35 cellular contexts compared by ENCODE assay signal in the genomic region with DNA sequence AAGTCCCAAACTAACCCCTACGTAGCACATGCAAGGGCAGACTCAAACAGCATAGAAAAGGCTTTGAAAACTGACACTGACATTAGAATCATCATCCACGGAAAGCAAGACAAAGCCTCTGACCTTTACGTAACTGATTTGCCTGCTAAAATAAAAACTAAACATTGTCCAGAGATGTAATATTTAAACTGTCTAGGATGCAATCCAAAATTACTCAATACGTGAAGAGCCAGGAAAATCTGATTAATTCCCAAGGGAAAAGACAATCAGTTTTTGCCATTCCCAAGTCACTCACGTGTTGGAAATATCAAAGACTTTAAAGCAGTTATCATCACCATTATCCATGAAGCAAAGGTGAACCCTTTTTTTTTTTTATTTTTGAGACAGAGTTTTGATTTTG. TPM values are rescaled to one million over a fixed set of nuclear protein-coding genes. Genes with fewer than 3 reads are reported as not detected.
"Had no signal": no experiment of that assay in that cellular context is flagged by ENCODE, and none has a peak within 500 bp of the region (broad histone marks: within the 10 kb centered on the region; RNA-seq: fewer than 3 reads in every experiment).

No MANE protein-coding gene starts in this region.

- H3K4me2 ChIP-seq: hepatocyte had no signal

- H3K9me3 Mint-ChIP-seq: naive thymus-derived CD8-positive, alpha-beta T cell; stimulated activated naive B cell treated with anti-CD40 and anti-IgM and Interleukin-4, amounts not matched to agents 10 μg/mL and 1 μg/mL and 100 μg/mL, for 72 hours; stimulated activated naive CD8-positive, alpha-beta T cell treated with anti-CD3 and anti-CD28 coated beads, Interleukin-15, Interleukin-2, amounts not matched to agents 100 ng/mL and 50 ng/mL, for 24 hours had no signal

- DNase-seq: dermis blood vessel endothelial cell; effector memory CD4-positive, alpha-beta T cell; erythroblast; esophagus squamous epithelium; foreskin fibroblast; gastrocnemius medialis; heart left ventricle; islet precursor cell; kidney glomerular epithelial cell; left colon; left ventricle myocardium superior; lower lobe of right lung; naive thymus-derived CD8-positive, alpha-beta T cell; nephron progenitor cell; nucleus accumbens; ovary; psoas muscle; right cardiac atrium; spleen; stimulated activated CD4-positive, alpha-beta T cell treated with anti-CD3 and anti-CD28 coated beads, Interleukin-2, amount 100 ng/mL, for 48 hours; stimulated activated naive B cell treated with anti-CD40 and anti-IgM and Interleukin-4, amounts not matched to agents 10 μg/mL and 1 μg/mL and 100 μg/mL, for 72 hours; thyroid gland; trophoblast cell had no signal

- H3K4me1 ChIP-seq: esophagus squamous epithelium, gastrocnemius medialis, heart left ventricle, lower lobe of right lung, psoas muscle, spleen, thyroid gland, vagina had no signal

- H2AFZ ChIP-seq: hepatocyte had no signal

- H3K4me3 Mint-ChIP-seq: naive thymus-derived CD8-positive, alpha-beta T cell; nephron progenitor cell; stimulated activated naive B cell treated with anti-CD40 and anti-IgM and Interleukin-4, amounts not matched to agents 10 μg/mL and 1 μg/mL and 100 μg/mL, for 72 hours; stimulated activated naive CD8-positive, alpha-beta T cell treated with anti-CD3 and anti-CD28 coated beads, Interleukin-15, Interleukin-2, amounts not matched to agents 100 ng/mL and 50 ng/mL, for 24 hours had no signal

- H3K27ac Mint-ChIP-seq: naive thymus-derived CD8-positive, alpha-beta T cell; nephron progenitor cell; stimulated activated naive B cell treated with anti-CD40 and anti-IgM and Interleukin-4, amounts not matched to agents 10 μg/mL and 1 μg/mL and 100 μg/mL, for 72 hours; stimulated activated naive CD8-positive, alpha-beta T cell treated with anti-CD3 and anti-CD28 coated beads, Interleukin-15, Interleukin-2, amounts not matched to agents 100 ng/mL and 50 ng/mL, for 24 hours had no signal

- H3K36me3 Mint-ChIP-seq: naive thymus-derived CD8-positive, alpha-beta T cell; stimulated activated naive B cell treated with anti-CD40 and anti-IgM and Interleukin-4, amounts not matched to agents 10 μg/mL and 1 μg/mL and 100 μg/mL, for 72 hours had no signal

- H3K4me1 Mint-ChIP-seq: naive thymus-derived CD8-positive, alpha-beta T cell; nephron progenitor cell; stimulated activated naive B cell treated with anti-CD40 and anti-IgM and Interleukin-4, amounts not matched to agents 10 μg/mL and 1 μg/mL and 100 μg/mL, for 72 hours had no signal

- H3K9me3 ChIP-seq: esophagus squamous epithelium, gastrocnemius medialis, heart left ventricle, lower lobe of right lung, ovary, psoas muscle, spleen, thyroid gland, vagina had no signal

- H3K36me3 ChIP-seq: esophagus squamous epithelium, gastrocnemius medialis, heart left ventricle, lower lobe of right lung, ovary, spleen, thyroid gland, vagina had no signal

- ATAC-seq: gastrocnemius medialis; heart left ventricle; left colon; left ventricle myocardium superior; lower lobe of right lung; naive thymus-derived CD8-positive, alpha-beta T cell; psoas muscle; right cardiac atrium; stimulated activated naive B cell treated with anti-CD40 and anti-IgM and Interleukin-4, amounts not matched to agents 10 μg/mL and 1 μg/mL and 100 μg/mL, for 72 hours had no signal

- FAIRE-seq: endometrium had no signal

- H3K79me2 ChIP-seq: hepatocyte had no signal

- H3K27me3 ChIP-seq: esophagus squamous epithelium, gastrocnemius medialis, heart left ventricle, hepatocyte, ovary, thyroid gland, vagina had no signal

- H3K27ac ChIP-seq: coronary artery, esophagus squamous epithelium, gastrocnemius medialis, heart left ventricle, hepatocyte, lower lobe of right lung, ovary, psoas muscle, skin epidermis, spleen, thyroid gland, vagina had no signal

- H3K4me3 ChIP-seq: coronary artery, esophagus squamous epithelium, gastrocnemius medialis, heart left ventricle, hepatocyte, lower lobe of right lung, ovary, psoas muscle, skin epidermis, spleen, thyroid gland, vagina had no signal

RNA-seq across cellular contexts. Expression of a gene that starts 13.3 kb away (rescaled TPM):
- total RNA-seq: dermis blood vessel endothelial cell; esophagus squamous epithelium; gastrocnemius medialis; glomerular endothelial cell; heart left ventricle; hepatocyte; left colon; left ventricle myocardium superior; lower lobe of right lung; mesenteric fat pad; myocyte; naive thymus-derived CD8-positive, alpha-beta T cell; psoas muscle; renal cortical epithelial cell; right cardiac atrium; spleen; temporal lobe; thyroid gland; ureter; vagina had no signal
- polyA plus RNA-seq: heart left ventricle; hepatocyte; naive thymus-derived CD8-positive, alpha-beta T cell; ovary; psoas muscle; right cardiac atrium; spleen had no signal

RNA-seq across cellular contexts. Expression of a gene that starts 38.8 kb away (rescaled TPM):
- total RNA-seq: dermis blood vessel endothelial cell; hepatocyte; left colon; lower lobe of right lung; mesenteric fat pad; myocyte; naive thymus-derived CD8-positive, alpha-beta T cell; renal cortical epithelial cell; vagina had no signal
- polyA plus RNA-seq: naive thymus-derived CD8-positive, alpha-beta T cell had no signal

RNA-seq across cellular contexts. Expression of a gene that starts 41.0 kb away (rescaled TPM):
- total RNA-seq: dermis blood vessel endothelial cell; esophagus squamous epithelium; gastrocnemius medialis; glomerular endothelial cell; heart left ventricle; hepatocyte; left colon; left ventricle myocardium superior; lower lobe of right lung; mesenteric fat pad; myocyte; naive thymus-derived CD8-positive, alpha-beta T cell; ovary; psoas muscle; renal cortical epithelial cell; right cardiac atrium; spleen; temporal lobe; thyroid gland; ureter; vagina had no signal
- polyA plus RNA-seq: heart left ventricle; hepatocyte; naive thymus-derived CD8-positive, alpha-beta T cell; ovary; psoas muscle; right cardiac atrium; spleen had no signal
